8 cellular contexts compared by ENCODE assay signal in genomic region chr17:7650509-7651096, GRCh38. TPM values are rescaled to one million over a fixed set of nuclear protein-coding genes. Genes with fewer than 3 reads are reported as not detected.
DNase-seq lines count a peak whose midpoint lies in the region; ATAC-seq and TF ChIP-seq lines count a peak whose summit lies in the region.

Gene ATP1B2 (plus strand): TSS chr17:7650926. CDS start chr17:7651519, 593 bp downstream.

- H3K27me3 ChIP-seq in CD4-positive, alpha-beta memory T cell (ENCODE audit: insufficient read depth, low read length), result peaks cover 13% of the 10 kb centered on the region
- H3K27me3 ChIP-seq in HUES48 (ENCODE audit: control insufficient read depth, insufficient read depth, low read length), result peaks cover 29% of the 10 kb centered on the region
- no peaks in the 10 kb centered on the region for H3K27me3 ChIP-seq in right atrium auricular region
- no peaks in the 10 kb centered on the region for H3K27me3 ChIP-seq in prostate gland (replicated peaks; ENCODE audit: insufficient read depth)

- peak; percentile 60 to 88 (median 63) for DNase-seq in CD4-positive, alpha-beta memory T cell
- peak; percentile 87 for DNase-seq in SW480 (ENCODE audit: low spot score)
- DNase-seq in activated naive CD8-positive, alpha-beta T cell treated with anti-CD3 and anti-CD28 coated beads, Interleukin-2, amount 50 U/mL, for 24 hours, result peak; percentile 70
- DNase-seq in right atrium auricular region (ENCODE audit: low spot score), result peak; percentile 68
- DNase-seq in prostate gland (ENCODE audit: low spot score), result peak; percentile 51
- peak; percentile 74 for DNase-seq in type B pancreatic cell (ENCODE audit: extremely low spot score, unreplicated experiment)

- H3K9me3 Mint-ChIP-seq in CD4-positive, alpha-beta memory T cell, result peaks cover 0 to 4% (median 0%) of the 10 kb centered on the region in 8 donors
- H3K9me3 Mint-ChIP-seq in activated naive CD8-positive, alpha-beta T cell treated with anti-CD3 and anti-CD28 coated beads, Interleukin-2, amount 50 U/mL, for 24 hours, result no peaks in the 10 kb centered on the region
- no peaks in the 10 kb centered on the region for H3K9me3 Mint-ChIP-seq in type B pancreatic cell

- peaks cover 20% of the 10 kb centered on the region for H3K4me1 ChIP-seq in CD4-positive, alpha-beta memory T cell (ENCODE audit: insufficient read depth, low read length)
- H3K4me1 ChIP-seq in HUES48 (ENCODE audit: control insufficient read depth, insufficient read depth, low read length), result peaks cover 5% of the 10 kb centered on the region; the same call in 1 of the 2 replicates
- H3K4me1 ChIP-seq in right atrium auricular region, result peaks cover 0 to 26% of the 10 kb centered on the region in 2 donors
- no peaks in the 10 kb centered on the region for H3K4me1 ChIP-seq in prostate gland (replicated peaks)

- H3K9ac ChIP-seq in HUES48 (ENCODE audit: low read depth, low read length), result no peak within 1 kb of the TSS

- peak within 1 kb of the TSS; percentile 84 to 92 (median 90) for H3K4me3 Mint-ChIP-seq in CD4-positive, alpha-beta memory T cell
- H3K4me3 Mint-ChIP-seq in activated naive CD8-positive, alpha-beta T cell treated with anti-CD3 and anti-CD28 coated beads, Interleukin-2, amount 50 U/mL, for 24 hours, result peak within 1 kb of the TSS; percentile 76
- H3K4me3 Mint-ChIP-seq in type B pancreatic cell, result peak within 1 kb of the TSS; percentile 87

- peak; percentile 90 for ATAC-seq in activated naive CD8-positive, alpha-beta T cell treated with anti-CD3 and anti-CD28 coated beads, Interleukin-2, amount 50 U/mL, for 24 hours
- no peak for ATAC-seq in HG03432 (IDR thresholded peaks at IDR 0.05; ENCODE audit: unreplicated experiment)

- H3K9me3 ChIP-seq in CD4-positive, alpha-beta memory T cell (ENCODE audit: control insufficient read depth in 1 of 2, low read length in 2 of 2), result no peaks in the 10 kb centered on the region
- H3K9me3 ChIP-seq in HUES48 (ENCODE audit: control insufficient read depth, insufficient read depth, low read length), result no peaks in the 10 kb centered on the region
- no peaks in the 10 kb centered on the region for H3K9me3 ChIP-seq in right atrium auricular region
- H3K9me3 ChIP-seq in prostate gland, result no peaks in the 10 kb centered on the region

- no peak for TF ChIP-seq POLR2A in prostate gland (IDR thresholded peaks at IDR 0.05)

- POLR2A ChIA-PET in CD4-positive, alpha-beta memory T cell (lab: Charles Lee; ENCODE audit: partially characterized antibody), result interaction anchor here (0.6 to 2.6 kb wide), 8 partner anchors 23 to 416 kb away, joined by 3 to 55 read pairs (median 3); partner anchors contain the start of genes DVL2, FXR2, MPDU1 and SAT2

- no peak for TF ChIP-seq CTCF in right atrium auricular region (IDR thresholded peaks at IDR 0.05)
- no peak for TF ChIP-seq CTCF in prostate gland (IDR thresholded peaks at IDR 0.05)
- no peak for TF ChIP-seq CTCF in type B pancreatic cell (conservative IDR thresholded peaks at IDR 0.05)

- WGBS in prostate gland, result 1% methylated on average over 21 of the region's 34 CpGs

- H3K4me3 ChIP-seq in CD4-positive, alpha-beta memory T cell (ENCODE audit: low read length in 2 of 2), result peak within 1 kb of the TSS; percentile 39 to 46
- H3K4me3 ChIP-seq in HUES48 (ENCODE audit: low read depth, low read length) (peak within 1 kb of the TSS; percentile 58), right atrium auricular region (peak within 1 kb of the TSS; percentile 42 to 55), prostate gland (peak within 1 kb of the TSS; percentile 35 to 42)

- intact Hi-C loops in CD4-positive, alpha-beta memory T cell (cut with micrococcal nuclease), result loop anchor here (1.0 kb wide), 1 partner anchor 38 kb away; the partner anchor contains the start of gene WRAP53
- intact Hi-C loops in prostate gland (cut with DNase I), result no loop called here

- peak within 1 kb of the TSS in 6 of 7 donors; percentile 45 to 92 (median 59) for H3K27ac Mint-ChIP-seq in CD4-positive, alpha-beta memory T cell
- no peak within 1 kb of the TSS for H3K27ac Mint-ChIP-seq in activated naive CD8-positive, alpha-beta T cell treated with anti-CD3 and anti-CD28 coated beads, Interleukin-2, amount 50 U/mL, for 24 hours
- peak within 1 kb of the TSS; percentile 64 for H3K27ac Mint-ChIP-seq in type B pancreatic cell

- H3K4me1 Mint-ChIP-seq in CD4-positive, alpha-beta memory T cell, result peaks cover 10 to 16% (median 13%) of the 10 kb centered on the region in 4 donors
- H3K4me1 Mint-ChIP-seq in activated naive CD8-positive, alpha-beta T cell treated with anti-CD3 and anti-CD28 coated beads, Interleukin-2, amount 50 U/mL, for 24 hours, result peaks cover 9% of the 10 kb centered on the region
- peaks cover 19% of the 10 kb centered on the region for H3K4me1 Mint-ChIP-seq in type B pancreatic cell (ENCODE audit: unreplicated experiment)

- H3K27me3 Mint-ChIP-seq in CD4-positive, alpha-beta memory T cell, result peaks cover 17 to 29% of the 10 kb centered on the region in 2 donors
- peaks cover 46% of the 10 kb centered on the region for H3K27me3 Mint-ChIP-seq in activated naive CD8-positive, alpha-beta T cell treated with anti-CD3 and anti-CD28 coated beads, Interleukin-2, amount 50 U/mL, for 24 hours
- peaks cover 57% of the 10 kb centered on the region for H3K27me3 Mint-ChIP-seq in type B pancreatic cell

- H3K27ac ChIP-seq in CD4-positive, alpha-beta memory T cell (ENCODE audit: low read depth, low read length), result no peak within 1 kb of the TSS
- H3K27ac ChIP-seq in HUES48 (ENCODE audit: low read depth, low read length) (no peak within 1 kb of the TSS), right atrium auricular region (peak within 1 kb of the TSS; percentile 48 to 65), prostate gland (peak within 1 kb of the TSS in 1 of 2 donors; percentile 13)

- no peaks in the 10 kb centered on the region for H3K36me3 Mint-ChIP-seq in CD4-positive, alpha-beta memory T cell
- H3K36me3 Mint-ChIP-seq in activated naive CD8-positive, alpha-beta T cell treated with anti-CD3 and anti-CD28 coated beads, Interleukin-2, amount 50 U/mL, for 24 hours (ENCODE audit: low read depth), result no peaks in the 10 kb centered on the region
- H3K36me3 Mint-ChIP-seq in type B pancreatic cell, result peaks cover 3% of the 10 kb centered on the region

- CTCF ChIA-PET in CD4-positive, alpha-beta memory T cell (lab: Charles Lee; ENCODE audit: partially characterized antibody), result interaction anchor here (0.9 to 2.5 kb wide), 6 partner anchors 9 to 37 kb away, joined by 3 to 6 read pairs (median 5); partner anchors contain the start of genes FXR2, TP53 and WRAP53

- no peaks in the 10 kb centered on the region for H3K36me3 ChIP-seq in CD4-positive, alpha-beta memory T cell (ENCODE audit: insufficient read depth, low read length)
- H3K36me3 ChIP-seq in HUES48 (ENCODE audit: control insufficient read depth, insufficient read depth, low read length) (no peaks in the 10 kb centered on the region), right atrium auricular region (no peaks in the 10 kb centered on the region), prostate gland (no peaks in the 10 kb centered on the region)

RNA-seq across cellular contexts. Expression of gene ATP1B2, which starts in this region (rescaled TPM):
- under 1 TPM; 0.22 to 0.52 TPM for total RNA-seq in CD4-positive, alpha-beta memory T cell
- polyA plus RNA-seq in CD4-positive, alpha-beta memory T cell, result not detected
- total RNA-seq in right atrium auricular region (1 to 10 TPM; 1.2 to 2.2 TPM), prostate gland (10 to 100 TPM in 1 of 2 donors, under 1 TPM in 1; 0.82 to 11.7 TPM), type B pancreatic cell (ENCODE audit: low replicate concordance) (1.9 and 4.8 TPM in 2 replicates)

Comparison
In these comparisons a context has a peak if more than half of its experiments do, and no peak if none do; other contexts are left out.
1. Peak in DNase-seq and H3K4me3 ChIP-seq in CD4-positive, alpha-beta memory T cell; RNA of the gene not detected or under 1 TPM.
2. H3K27ac ChIP-seq: peak in right atrium auricular region (2 of 2); none in CD4-positive, alpha-beta memory T cell (single experiment) and HUES48 (single experiment).
3. Peak in every context shown above with its lines, with median percentiles within 50 percentile points of each other: DNase-seq, H3K4me3 ChIP-seq and H3K4me3 Mint-ChIP-seq.